21 cellular contexts compared by ENCODE assay signal in genomic region chr21:35316456-35316855, GRCh38.
DNase-seq lines count a peak whose midpoint lies in the region; ATAC-seq and TF ChIP-seq lines count a peak whose summit lies in the region.
"Had no signal": no experiment of that assay in that cellular context is flagged by ENCODE, and none has a peak within 500 bp of the region (broad histone marks: within the 10 kb centered on the region; RNA-seq: fewer than 3 reads in every experiment).

No MANE protein-coding gene starts in this region.

- no peaks in the 10 kb centered on the region for H3K36me3 ChIP-seq in DND-41 (ENCODE audit: insufficient read depth, low read length)
- no peaks in the 10 kb centered on the region for H3K36me3 ChIP-seq in esophagus muscularis mucosa
- no peaks in the 10 kb centered on the region for H3K36me3 ChIP-seq in osteoblast (ENCODE audit: insufficient read depth, low read length)
- H3K36me3 ChIP-seq: BLaER1 had no signal

- POLR2A ChIA-PET in activated CD4-positive, alpha-beta memory T cell treated with anti-CD3 and anti-CD28 coated beads, Interleukin-2, amount 10 ng/mL, durations not matched to agents 7 days and 5 days (lab: Charles Lee), result no interaction called here

- CTCF ChIA-PET in activated CD4-positive, alpha-beta memory T cell treated with anti-CD3 and anti-CD28 coated beads, Interleukin-2, amount 10 ng/mL, durations not matched to agents 7 days and 5 days (lab: Charles Lee), result no interaction called here

- no peaks in the 10 kb centered on the region for H3K9me3 ChIP-seq in DND-41 (ENCODE audit: insufficient read depth, low read length, severe bottlenecking)
- no peaks in the 10 kb centered on the region for H3K9me3 ChIP-seq in esophagus muscularis mucosa
- no peaks in the 10 kb centered on the region for H3K9me3 ChIP-seq in osteoblast (ENCODE audit: low read depth, low read length)
- H3K9me3 ChIP-seq: BLaER1, Caco-2 had no signal

- H3K27me3 ChIP-seq in DND-41 (ENCODE audit: insufficient read depth, low read length, poor library complexity) (no peaks in the 10 kb centered on the region), esophagus muscularis mucosa (no peaks in the 10 kb centered on the region), osteoblast (ENCODE audit: insufficient read depth, low read length) (no peaks in the 10 kb centered on the region)
- H3K27me3 ChIP-seq: BLaER1 had no signal

- TF ChIP-seq CTCF in DND-41 (IDR thresholded peaks at IDR 0.05; ENCODE audit: borderline replicate concordance, extremely low read depth, low read length, poor library complexity, severe bottlenecking), result no peak
- TF ChIP-seq CTCF in esophagus muscularis mucosa (IDR thresholded peaks at IDR 0.05), result no peak
- TF ChIP-seq CTCF in osteoblast (IDR thresholded peaks at IDR 0.05; ENCODE audit: extremely low read depth, low read depth, low read length), result no peak

- H3K27ac ChIP-seq in DND-41 (ENCODE audit: low read length), result no peak overlapping the region
- no peak overlapping the region for H3K27ac ChIP-seq in esophagus muscularis mucosa (replicated peaks in 1 of 4)
- peak overlapping the region; percentile 53 for H3K27ac ChIP-seq in osteoblast (ENCODE audit: low read depth, low read length)
- H3K27ac ChIP-seq: 22Rv1, BLaER1, C4-2B had no signal

- no peaks in the 10 kb centered on the region for H3K9me3 Mint-ChIP-seq in activated T-helper 17 cell treated with anti-CD3 and anti-CD28 coated beads, Interleukin-2, amount 50 U/mL, for 72 hours
- H3K9me3 Mint-ChIP-seq in activated T-helper 1 cell treated with anti-CD3 and anti-CD28 coated beads, Interleukin-12 subunit alpha, Interleukin-12 subunit beta, Interleukin-2, Interleukin-4 antibody, amounts not matched to agents 30 ng/mL and 10 ng/mL and 1 ng/mL, durations not matched to agents 14 hours and 24 hours and 36 hours, result no peaks in the 10 kb centered on the region
- H3K9me3 Mint-ChIP-seq in activated CD4-positive, alpha-beta memory T cell treated with anti-CD3 and anti-CD28 coated beads, Interleukin-2, amount 10 ng/mL, durations not matched to agents 7 days and 5 days, result no peaks in the 10 kb centered on the region
- H3K9me3 Mint-ChIP-seq: CD8-positive, alpha-beta T cell; GM23338; H9; HFFc6 had no signal

- no peak overlapping the region for H3K4me3 Mint-ChIP-seq in activated T-helper 17 cell treated with anti-CD3 and anti-CD28 coated beads, Interleukin-2, amount 50 U/mL, for 72 hours
- H3K4me3 Mint-ChIP-seq in activated T-helper 1 cell treated with anti-CD3 and anti-CD28 coated beads, Interleukin-12 subunit alpha, Interleukin-12 subunit beta, Interleukin-2, Interleukin-4 antibody, amounts not matched to agents 30 ng/mL and 10 ng/mL and 1 ng/mL, durations not matched to agents 14 hours and 24 hours and 36 hours, result no peak overlapping the region
- H3K4me3 Mint-ChIP-seq in activated CD4-positive, alpha-beta memory T cell treated with anti-CD3 and anti-CD28 coated beads, Interleukin-2, amount 10 ng/mL, durations not matched to agents 7 days and 5 days, result no peak overlapping the region
- H3K4me3 Mint-ChIP-seq: B cell; CD4-positive, CD25-positive, alpha-beta regulatory T cell; CD8-positive, alpha-beta T cell; GM23338; H9; HFFc6 had no signal

- H3K4me3 ChIP-seq in DND-41 (ENCODE audit: low read depth in 1 of 2, low read length in 2 of 2) (no peak overlapping the region), esophagus muscularis mucosa (no peak overlapping the region), osteoblast (ENCODE audit: insufficient read depth, low read length) (no peak overlapping the region)
- H3K4me3 ChIP-seq: BLaER1, GM12878, GM23338 had no signal

- intact Hi-C loops in esophagus muscularis mucosa (cut with DNase I), result no loop called here
- intact Hi-C loops in activated T-helper 1 cell treated with anti-CD3 and anti-CD28 coated beads, Interleukin-12 subunit alpha, Interleukin-12 subunit beta, Interleukin-2, Interleukin-4 antibody, amounts not matched to agents 30 ng/mL and 10 ng/mL and 1 ng/mL, durations not matched to agents 14 hours and 24 hours and 36 hours (cut with micrococcal nuclease), result no loop called here

- H3K4me1 ChIP-seq in DND-41 (ENCODE audit: insufficient read depth, low read length) (no peaks in the 10 kb centered on the region), esophagus muscularis mucosa (peaks cover 0 to 4% (median 0%) of the 10 kb centered on the region in 4 donors), osteoblast (ENCODE audit: insufficient read depth, low read length) (peaks cover 10% of the 10 kb centered on the region)
- H3K4me1 ChIP-seq: BLaER1 had no signal

- H2AFZ ChIP-seq in DND-41 (ENCODE audit: low read depth, low read length) (no peak overlapping the region), osteoblast (ENCODE audit: low read length) (peak overlapping the region; percentile 62)
- H2AFZ ChIP-seq: GM23338 had no signal

- no peaks in the 10 kb centered on the region for H3K4me1 Mint-ChIP-seq in activated T-helper 17 cell treated with anti-CD3 and anti-CD28 coated beads, Interleukin-2, amount 50 U/mL, for 72 hours
- H3K4me1 Mint-ChIP-seq in activated T-helper 1 cell treated with anti-CD3 and anti-CD28 coated beads, Interleukin-12 subunit alpha, Interleukin-12 subunit beta, Interleukin-2, Interleukin-4 antibody, amounts not matched to agents 30 ng/mL and 10 ng/mL and 1 ng/mL, durations not matched to agents 14 hours and 24 hours and 36 hours (ENCODE audit: low read depth), result no peaks in the 10 kb centered on the region
- H3K4me1 Mint-ChIP-seq in activated CD4-positive, alpha-beta memory T cell treated with anti-CD3 and anti-CD28 coated beads, Interleukin-2, amount 10 ng/mL, durations not matched to agents 7 days and 5 days, result no peaks in the 10 kb centered on the region
- H3K4me1 Mint-ChIP-seq: B cell; CD4-positive, CD25-positive, alpha-beta regulatory T cell; GM23338 had no signal

- H3K79me2 ChIP-seq in DND-41 (ENCODE audit: insufficient read depth, low read length) (no peaks in the 10 kb centered on the region), osteoblast (ENCODE audit: insufficient read depth, low read length) (no peaks in the 10 kb centered on the region)

- no peaks in the 10 kb centered on the region for H4K20me1 ChIP-seq in DND-41 (ENCODE audit: insufficient read depth, low read length)
- H4K20me1 ChIP-seq in osteoblast (ENCODE audit: insufficient read depth, low read length), result no peaks in the 10 kb centered on the region
- H4K20me1 ChIP-seq: BLaER1 had no signal

- H3K27me3 Mint-ChIP-seq in activated T-helper 17 cell treated with anti-CD3 and anti-CD28 coated beads, Interleukin-2, amount 50 U/mL, for 72 hours, result no peaks in the 10 kb centered on the region
- peaks cover 1% of the 10 kb centered on the region for H3K27me3 Mint-ChIP-seq in activated T-helper 1 cell treated with anti-CD3 and anti-CD28 coated beads, Interleukin-12 subunit alpha, Interleukin-12 subunit beta, Interleukin-2, Interleukin-4 antibody, amounts not matched to agents 30 ng/mL and 10 ng/mL and 1 ng/mL, durations not matched to agents 14 hours and 24 hours and 36 hours (ENCODE audit: insufficient read depth)
- H3K27me3 Mint-ChIP-seq in activated CD4-positive, alpha-beta memory T cell treated with anti-CD3 and anti-CD28 coated beads, Interleukin-2, amount 10 ng/mL, durations not matched to agents 7 days and 5 days, result no peaks in the 10 kb centered on the region

- DNase-seq in DND-41 (no peak), amniotic epithelial cell (ENCODE audit: low read depth) (peak; percentile 58), esophagus muscularis mucosa (ENCODE audit: extremely low spot score) (peak; percentile 47), osteoblast (ENCODE audit: insufficient read length, low spot score, missing footprints) (no peak)
- DNase-seq in activated T-helper 1 cell treated with anti-CD3 and anti-CD28 coated beads, Interleukin-12 subunit alpha, Interleukin-12 subunit beta, Interleukin-2, Interleukin-4 antibody, amounts not matched to agents 30 ng/mL and 10 ng/mL and 1 ng/mL, durations not matched to agents 14 hours and 24 hours and 36 hours (ENCODE audit: low spot score), result no peak
- no peak for DNase-seq in activated CD4-positive, alpha-beta memory T cell treated with anti-CD3 and anti-CD28 coated beads, Interleukin-2, amount 10 ng/mL, durations not matched to agents 7 days and 5 days
- DNase-seq: CD4-positive, CD25-positive, alpha-beta regulatory T cell; CD8-positive, alpha-beta T cell; DMS153; GDM1; H9; HFFc6 had no signal

- H3K9ac ChIP-seq in DND-41 (ENCODE audit: low read depth, low read length), result no peak overlapping the region
- H3K9ac ChIP-seq: BLaER1 had no signal

- no peak for TF ChIP-seq POLR2A in esophagus muscularis mucosa (IDR thresholded peaks at IDR 0.05; ENCODE audit: low read depth)

- H3K36me3 Mint-ChIP-seq in activated T-helper 17 cell treated with anti-CD3 and anti-CD28 coated beads, Interleukin-2, amount 50 U/mL, for 72 hours (ENCODE audit: low read depth), result no peaks in the 10 kb centered on the region
- no peaks in the 10 kb centered on the region for H3K36me3 Mint-ChIP-seq in activated T-helper 1 cell treated with anti-CD3 and anti-CD28 coated beads, Interleukin-12 subunit alpha, Interleukin-12 subunit beta, Interleukin-2, Interleukin-4 antibody, amounts not matched to agents 30 ng/mL and 10 ng/mL and 1 ng/mL, durations not matched to agents 14 hours and 24 hours and 36 hours (ENCODE audit: low read depth)
- no peaks in the 10 kb centered on the region for H3K36me3 Mint-ChIP-seq in activated CD4-positive, alpha-beta memory T cell treated with anti-CD3 and anti-CD28 coated beads, Interleukin-2, amount 10 ng/mL, durations not matched to agents 7 days and 5 days (ENCODE audit: low read depth)
- H3K36me3 Mint-ChIP-seq: CD4-positive, CD25-positive, alpha-beta regulatory T cell; CD8-positive, alpha-beta T cell had no signal

- H3K4me2 ChIP-seq in DND-41 (ENCODE audit: insufficient read depth, low read length), result no peak overlapping the region
- no peak overlapping the region for H3K4me2 ChIP-seq in osteoblast (ENCODE audit: insufficient read depth, low read length)
- H3K4me2 ChIP-seq: BLaER1, GM23338 had no signal

- TF ChIP-seq EP300 in esophagus muscularis mucosa (IDR thresholded peaks at IDR 0.05), result no peak

- ATAC-seq in DND-41 (ENCODE audit: insufficient read depth, low read depth) (0 out of 3 replicates have a peak, but pooled peaks have one; percentile 39), GM18861 (IDR thresholded peaks at IDR 0.05; ENCODE audit: unreplicated experiment) (no peak)
- no peak for ATAC-seq in activated T-helper 17 cell treated with anti-CD3 and anti-CD28 coated beads, Interleukin-2, amount 50 U/mL, for 72 hours (replicated peaks)
- ATAC-seq: CD8-positive, alpha-beta T cell; GM12878; GM23338 had no signal

- H3K27ac Mint-ChIP-seq in activated T-helper 17 cell treated with anti-CD3 and anti-CD28 coated beads, Interleukin-2, amount 50 U/mL, for 72 hours, result no peak overlapping the region
- H3K27ac Mint-ChIP-seq in activated T-helper 1 cell treated with anti-CD3 and anti-CD28 coated beads, Interleukin-12 subunit alpha, Interleukin-12 subunit beta, Interleukin-2, Interleukin-4 antibody, amounts not matched to agents 30 ng/mL and 10 ng/mL and 1 ng/mL, durations not matched to agents 14 hours and 24 hours and 36 hours, result no peak overlapping the region
- no peak overlapping the region for H3K27ac Mint-ChIP-seq in activated CD4-positive, alpha-beta memory T cell treated with anti-CD3 and anti-CD28 coated beads, Interleukin-2, amount 10 ng/mL, durations not matched to agents 7 days and 5 days
- H3K27ac Mint-ChIP-seq: B cell; CD4-positive, CD25-positive, alpha-beta regulatory T cell; CD8-positive, alpha-beta T cell; GM23338; H9; HFFc6 had no signal

Comparison
In these comparisons a context has a peak if more than half of its experiments do, and no peak if none do; other contexts are left out.
1. DNase-seq: peak in amniotic epithelial cell (single experiment) and esophagus muscularis mucosa (single experiment); none in DND-41 (single experiment), osteoblast (single experiment), activated T-helper 1 cell treated with anti-CD3 and anti-CD28 coated beads, Interleukin-12 subunit alpha, Interleukin-12 subunit beta, Interleukin-2, Interleukin-4 antibody, amounts not matched to agents 30 ng/mL and 10 ng/mL and 1 ng/mL, durations not matched to agents 14 hours and 24 hours and 36 hours (single experiment) and activated CD4-positive, alpha-beta memory T cell treated with anti-CD3 and anti-CD28 coated beads, Interleukin-2, amount 10 ng/mL, durations not matched to agents 7 days and 5 days (single experiment).